ENCODE assay signal across 13 cellular contexts in genomic region chr3:72318504-72319201, GRCh38.
DNase-seq lines count a peak whose midpoint lies in the region; ATAC-seq and TF ChIP-seq lines count a peak whose summit lies in the region.
"Had no signal": no experiment of that assay in that cellular context is flagged by ENCODE, and none has a peak within 500 bp of the region (broad histone marks: within the 10 kb centered on the region; RNA-seq: fewer than 3 reads in every experiment).

No MANE protein-coding gene starts in this region.

- no peaks in the 10 kb centered on the region for H3K27me3 ChIP-seq in Loucy (ENCODE audit: insufficient read depth, low read length, poor library complexity, severe bottlenecking)
- H3K27me3 ChIP-seq in body of pancreas = no peaks in the 10 kb centered on the region
- no peaks in the 10 kb centered on the region for H3K27me3 ChIP-seq in stomach
- H3K27me3 ChIP-seq in Peyer's patch = no peaks in the 10 kb centered on the region
- H3K27me3 ChIP-seq: adrenal gland had no signal

- TF ChIP-seq POLR2A in body of pancreas (IDR thresholded peaks at IDR 0.05) (no peak), stomach (IDR thresholded peaks at IDR 0.05) (no peak), Peyer's patch (IDR thresholded peaks at IDR 0.05) (no peak)

- peak; percentile 34 to 66 (median 60) for DNase-seq in body of pancreas
- DNase-seq in islet precursor cell = peak; percentile 75
- peak; percentile 75 for DNase-seq in stomach
- DNase-seq in Peyer's patch = no peak
- DNase-seq in DMS53 (lab: John Stamatoyannopoulos, UW) = no peak
- no peak for DNase-seq in NCI-H1105 treated with DMSO at 0.1 percent for 48 hours (lab: John Stamatoyannopoulos, UW)
- DNase-seq: activated CD4-positive, CD25-positive, alpha-beta regulatory T cell; Caco-2; NCI-H1436 treated with DMSO at 0.1 percent for 48 hours; NK-92 treated with Interleukin-12 subunit alpha and Interleukin-12 subunit beta, amount 100 ng/mL, for 24 hours; small intestine had no signal

- H3K79me2 ChIP-seq in Loucy (ENCODE audit: insufficient read depth, low read length) = no peaks in the 10 kb centered on the region

- TF ChIP-seq CTCF in Loucy (conservative IDR thresholded peaks at IDR 0.05; ENCODE audit: low read length) (no peak), body of pancreas (IDR thresholded peaks at IDR 0.05) (no peak), stomach (IDR thresholded peaks at IDR 0.05) (no peak), Peyer's patch (IDR thresholded peaks at IDR 0.05) (no peak)

- H3K27ac ChIP-seq in body of pancreas (no peak overlapping the region), stomach (peak overlapping the region in 3 of 5 donors; percentile 43 to 62 (median 51)), Peyer's patch (peak overlapping the region in 2 of 4 donors; percentile 37 to 52)

- TF ChIP-seq EP300 in stomach (IDR thresholded peaks at IDR 0.05) = no peak

- H3K4me1 ChIP-seq in Loucy (ENCODE audit: insufficient read depth, low read length, poor library complexity, severe bottlenecking) (peaks cover 64% of the 10 kb centered on the region), body of pancreas (peaks cover 32% of the 10 kb centered on the region), stomach (peaks cover 18 to 31% (median 26%) of the 10 kb centered on the region in 4 donors), Peyer's patch (peaks cover 0 to 6% (median 0%) of the 10 kb centered on the region in 4 donors)
- H3K4me1 ChIP-seq: Caco-2 had no signal

- peak overlapping the region; percentile 21; the same call in 1 of the 2 replicates for H2AFZ ChIP-seq in Loucy (ENCODE audit: low read length)

- peak overlapping the region; percentile 56 for H3K9ac ChIP-seq in Loucy (ENCODE audit: low read depth, low read length, poor library complexity, severe bottlenecking)

- no peaks in the 10 kb centered on the region for H4K20me1 ChIP-seq in Loucy (ENCODE audit: insufficient read depth, low read length, poor library complexity, severe bottlenecking)

- H3K36me3 ChIP-seq in Loucy (ENCODE audit: insufficient read depth, low read length) (no peaks in the 10 kb centered on the region), body of pancreas (replicated peaks in 1 of 2; ENCODE audit: insufficient read depth in 1 of 2, low read depth in 2 of 2) (no peaks in the 10 kb centered on the region), stomach (no peaks in the 10 kb centered on the region), Peyer's patch (no peaks in the 10 kb centered on the region)
- H3K36me3 ChIP-seq: adrenal gland had no signal

- H3K4me3 ChIP-seq in Loucy (ENCODE audit: low read length, poor library complexity, severe bottlenecking) (no peak overlapping the region), body of pancreas (no peak overlapping the region), stomach (no peak overlapping the region), Peyer's patch (no peak overlapping the region)
- H3K4me3 ChIP-seq: adrenal gland had no signal

- no peaks in the 10 kb centered on the region for H3K9me2 ChIP-seq in Loucy (replicated peaks; ENCODE audit: low read depth, low read length)

- H3K4me2 ChIP-seq in Loucy (ENCODE audit: low read depth, low read length, poor library complexity, severe bottlenecking) = peak overlapping the region; percentile 54

- H3F3A ChIP-seq in Loucy (ENCODE audit: low read depth) = no peaks in the 10 kb centered on the region

- 29 to 44% methylated on average over 6 to 12 of the region's 12 CpGs for WGBS in body of pancreas, 2 donors
- WGBS in stomach, 5 donors = 20 to 44% (median 34%) methylated on average over 9 to 12 of the region's 12 CpGs

- ATAC-seq in body of pancreas = peak; percentile 22

- H3K9me3 ChIP-seq in Loucy (ENCODE audit: insufficient read depth, low read depth, low read length) (no peaks in the 10 kb centered on the region), body of pancreas (no peaks in the 10 kb centered on the region), stomach (no peaks in the 10 kb centered on the region), Peyer's patch (no peaks in the 10 kb centered on the region)
- H3K9me3 ChIP-seq: adrenal gland, Caco-2 had no signal

- intact Hi-C loops in body of pancreas (cut with DNase I) = no loop called here
- intact Hi-C loops in stomach (cut with DNase I; ENCODE audit: low total_unique reads) = no loop called here

Comparison
In these comparisons a context has a peak if more than half of its experiments do, and no peak if none do; other contexts are left out.
1. DNase-seq: peak in body of pancreas (4 of 4), islet precursor cell (single experiment) and stomach (single experiment); none in Peyer's patch (0 of 3), DMS53 (single experiment) and NCI-H1105 treated with DMSO at 0.1 percent for 48 hours (single experiment).
2. H3K27ac ChIP-seq: peak in stomach (3 of 5); none in body of pancreas (0 of 4).